Comparison of ENCODE assay signal across 11 cellular contexts in genomic region chr7:93148727-93149126, GRCh38. TPM values are rescaled to one million over a fixed set of nuclear protein-coding genes. Genes with fewer than 3 reads are reported as not detected.
DNase-seq lines count a peak whose midpoint lies in the region; ATAC-seq and TF ChIP-seq lines count a peak whose summit lies in the region.
"Had no signal": no experiment of that assay in that cellular context is flagged by ENCODE, and none has a peak within 500 bp of the region (broad histone marks: within the 10 kb centered on the region; RNA-seq: fewer than 3 reads in every experiment).

No MANE protein-coding gene starts in this region.

- peaks cover 39% of the 10 kb centered on the region for H3K36me3 Mint-ChIP-seq in activated CD8-positive, alpha-beta memory T cell treated with anti-CD3 and anti-CD28 coated beads, Interleukin-2, amount 10 ng/mL, durations not matched to agents 7 days and 5 days
- peaks cover 5% of the 10 kb centered on the region for H3K36me3 Mint-ChIP-seq in T-helper 17 cell (ENCODE audit: low read depth)

- H3K4me1 Mint-ChIP-seq in activated CD8-positive, alpha-beta memory T cell treated with anti-CD3 and anti-CD28 coated beads, Interleukin-2, amount 10 ng/mL, durations not matched to agents 7 days and 5 days: peaks cover 34% of the 10 kb centered on the region
- peaks cover 20% of the 10 kb centered on the region for H3K4me1 Mint-ChIP-seq in T-helper 17 cell

- peak overlapping the region; percentile 61 for H3K4me2 ChIP-seq in hepatocyte

- TF ChIP-seq POLR2A in stomach (IDR thresholded peaks at IDR 0.05): no peak
- no peak for TF ChIP-seq POLR2A in body of pancreas (IDR thresholded peaks at IDR 0.05)

- H3K4me1 ChIP-seq in hepatocyte (ENCODE audit: insufficient read depth) (peaks cover 4% of the 10 kb centered on the region), stomach (peaks cover 0 to 24% (median 14%) of the 10 kb centered on the region in 4 donors), body of pancreas (no peaks in the 10 kb centered on the region)

- intact Hi-C loops in stomach (cut with DNase I; ENCODE audit: low total_unique reads): no loop called here
- intact Hi-C loops in body of pancreas (cut with DNase I): no loop called here

- CTCF ChIA-PET in activated CD8-positive, alpha-beta memory T cell treated with anti-CD3 and anti-CD28 coated beads, Interleukin-2, amount 10 ng/mL, durations not matched to agents 7 days and 5 days (lab: Charles Lee): no interaction called here

- H3K27ac Mint-ChIP-seq in activated CD8-positive, alpha-beta memory T cell treated with anti-CD3 and anti-CD28 coated beads, Interleukin-2, amount 10 ng/mL, durations not matched to agents 7 days and 5 days: peak overlapping the region; percentile 95
- peak overlapping the region; percentile 92 for H3K27ac Mint-ChIP-seq in T-helper 17 cell

- H3K9me2 ChIP-seq in hepatocyte (replicated peaks; ENCODE audit: insufficient read depth): no peaks in the 10 kb centered on the region

- no peak for TF ChIP-seq EP300 in stomach (IDR thresholded peaks at IDR 0.05)

- peak overlapping the region; percentile 99 for H3K4me3 Mint-ChIP-seq in activated CD8-positive, alpha-beta memory T cell treated with anti-CD3 and anti-CD28 coated beads, Interleukin-2, amount 10 ng/mL, durations not matched to agents 7 days and 5 days
- peak overlapping the region; percentile 91 for H3K4me3 Mint-ChIP-seq in T-helper 17 cell

- no peaks in the 10 kb centered on the region for H3K27me3 Mint-ChIP-seq in activated CD8-positive, alpha-beta memory T cell treated with anti-CD3 and anti-CD28 coated beads, Interleukin-2, amount 10 ng/mL, durations not matched to agents 7 days and 5 days
- H3K27me3 Mint-ChIP-seq in T-helper 17 cell: no peaks in the 10 kb centered on the region

- H3K27ac ChIP-seq in hepatocyte (no peak overlapping the region), stomach (peak overlapping the region in 3 of 5 donors; percentile 49 to 76 (median 58)), body of pancreas (peak overlapping the region in 1 of 4 donors; percentile 44)

- no peaks in the 10 kb centered on the region for H4K20me1 ChIP-seq in hepatocyte (ENCODE audit: insufficient read depth, poor library complexity, severe bottlenecking)

- 88% methylated on average over 3 of the region's 3 CpGs for WGBS in hepatocyte (ENCODE audit: low lambda C conversion rate, missing lambda C conversion rate)
- 76 to 89% (median 83%) methylated on average over 3 of the region's 3 CpGs for WGBS in stomach, 5 donors
- 68 to 71% methylated on average over 3 of the region's 3 CpGs for whole genome bisulfite sequencing in body of pancreas, 2 donors

- no peaks in the 10 kb centered on the region for H3K27me3 ChIP-seq in hepatocyte
- no peaks in the 10 kb centered on the region for H3K27me3 ChIP-seq in stomach
- no peaks in the 10 kb centered on the region for H3K27me3 ChIP-seq in body of pancreas

- H3K79me2 ChIP-seq in hepatocyte: no peaks in the 10 kb centered on the region

- H2AFZ ChIP-seq in hepatocyte: peak overlapping the region; percentile 32

- H3K36me3 ChIP-seq in hepatocyte (replicated peaks; ENCODE audit: insufficient read depth, low read depth): no peaks in the 10 kb centered on the region
- H3K36me3 ChIP-seq in stomach: peaks cover 0 to 18% (median 11%) of the 10 kb centered on the region in 4 donors
- no peaks in the 10 kb centered on the region for H3K36me3 ChIP-seq in body of pancreas (replicated peaks in 1 of 2; ENCODE audit: insufficient read depth in 1 of 2, low read depth in 2 of 2)

- TF ChIP-seq CTCF in hepatocyte (IDR thresholded peaks at IDR 0.05; ENCODE audit: poor library complexity) (no peak), stomach (IDR thresholded peaks at IDR 0.05) (no peak), body of pancreas (IDR thresholded peaks at IDR 0.05) (no peak)

- H3K4me3 ChIP-seq in hepatocyte: no peak overlapping the region
- H3K4me3 ChIP-seq in stomach: peak overlapping the region in 2 of 4 donors; percentile 43 to 44
- H3K4me3 ChIP-seq in body of pancreas: no peak overlapping the region

- peaks cover 3% of the 10 kb centered on the region for H3K9me3 Mint-ChIP-seq in activated CD8-positive, alpha-beta memory T cell treated with anti-CD3 and anti-CD28 coated beads, Interleukin-2, amount 10 ng/mL, durations not matched to agents 7 days and 5 days (ENCODE audit: low read depth)

- no peak for ATAC-seq in activated CD8-positive, alpha-beta memory T cell treated with anti-CD3 and anti-CD28 coated beads, Interleukin-2, amount 10 ng/mL, durations not matched to agents 7 days and 5 days
- ATAC-seq in T-helper 17 cell (no peak), body of pancreas (no peak), HG02623 (IDR thresholded peaks at IDR 0.05; ENCODE audit: unreplicated experiment) (no peak)

- DNase-seq in activated CD8-positive, alpha-beta memory T cell treated with anti-CD3 and anti-CD28 coated beads, Interleukin-2, amount 10 ng/mL, durations not matched to agents 7 days and 5 days: no peak
- DNase-seq in activated CD8-positive, alpha-beta memory T cell treated with anti-CD3 and anti-CD28 coated beads, Interleukin-2, amount 50 U/mL, for 48 hours: no peak
- DNase-seq in T-helper 17 cell (no peak), hepatocyte (ENCODE audit: low spot score) (no peak), stomach (no peak), body of pancreas (no peak), NCI-H2171 (lab: John Stamatoyannopoulos, UW) (no peak)
- DNase-seq: activated CD4-positive, alpha-beta T cell treated with anti-CD3 and anti-CD28 coated beads for 48 hours; head of caudate nucleus; occipital lobe had no signal

- H3K9me3 ChIP-seq in T-helper 17 cell (ENCODE audit: control insufficient read depth, low read length, poor library complexity, severe bottlenecking): no peaks in the 10 kb centered on the region
- no peaks in the 10 kb centered on the region for H3K9me3 ChIP-seq in hepatocyte (ENCODE audit: low read depth)
- H3K9me3 ChIP-seq in stomach: no peaks in the 10 kb centered on the region
- H3K9me3 ChIP-seq in body of pancreas: no peaks in the 10 kb centered on the region

RNA-seq across cellular contexts. Expression of gene SAMD9L, which starts 0.5 kb away (rescaled TPM):
- total RNA-seq in activated CD8-positive, alpha-beta memory T cell treated with anti-CD3 and anti-CD28 coated beads, Interleukin-2, amount 10 ng/mL, durations not matched to agents 7 days and 5 days: 100 to 1,000 TPM; 119 to 181 TPM
- 10 to 100 TPM; 17.7 to 24.7 TPM for total RNA-seq in T-helper 17 cell
- total RNA-seq in hepatocyte: 1.5 and 4.5 TPM in 2 replicates
- polyA plus RNA-seq in hepatocyte: 1.5 and 3.4 TPM in 2 replicates
- 10 to 100 TPM in 2 of 5 donors, 1 to 10 TPM in 3; 1.7 to 30.9 (median 5.2) TPM for total RNA-seq in stomach
- polyA plus RNA-seq in stomach: 1 to 10 TPM; 2.9 to 5.7 (median 3.9) TPM
- total RNA-seq in body of pancreas: 1 to 10 TPM; 5.4 to 6.6 TPM

RNA-seq across cellular contexts. Expression of gene SAMD9, which starts 30.9 kb away (rescaled TPM):
- total RNA-seq in activated CD8-positive, alpha-beta memory T cell treated with anti-CD3 and anti-CD28 coated beads, Interleukin-2, amount 10 ng/mL, durations not matched to agents 7 days and 5 days: 10 to 100 TPM; 60.1 to 85.6 TPM
- total RNA-seq in T-helper 17 cell: 10 to 100 TPM; 25.4 to 25.7 TPM
- total RNA-seq in hepatocyte: 2.6 and 4.4 TPM in 2 replicates
- polyA plus RNA-seq in hepatocyte: 0.54 and 1.1 TPM in 2 replicates
- total RNA-seq in stomach: 10 to 100 TPM in 1 of 5 donors, 1 to 10 TPM in 3, under 1 TPM in 1; 0.58 to 11.7 (median 8.8) TPM
- polyA plus RNA-seq in stomach: 1 to 10 TPM; 1.7 to 4.1 (median 3.8) TPM
- 1 to 10 TPM; 4.9 to 5.2 TPM for total RNA-seq in body of pancreas
